8 cellular contexts compared by ENCODE assay signal in the genomic region with DNA sequence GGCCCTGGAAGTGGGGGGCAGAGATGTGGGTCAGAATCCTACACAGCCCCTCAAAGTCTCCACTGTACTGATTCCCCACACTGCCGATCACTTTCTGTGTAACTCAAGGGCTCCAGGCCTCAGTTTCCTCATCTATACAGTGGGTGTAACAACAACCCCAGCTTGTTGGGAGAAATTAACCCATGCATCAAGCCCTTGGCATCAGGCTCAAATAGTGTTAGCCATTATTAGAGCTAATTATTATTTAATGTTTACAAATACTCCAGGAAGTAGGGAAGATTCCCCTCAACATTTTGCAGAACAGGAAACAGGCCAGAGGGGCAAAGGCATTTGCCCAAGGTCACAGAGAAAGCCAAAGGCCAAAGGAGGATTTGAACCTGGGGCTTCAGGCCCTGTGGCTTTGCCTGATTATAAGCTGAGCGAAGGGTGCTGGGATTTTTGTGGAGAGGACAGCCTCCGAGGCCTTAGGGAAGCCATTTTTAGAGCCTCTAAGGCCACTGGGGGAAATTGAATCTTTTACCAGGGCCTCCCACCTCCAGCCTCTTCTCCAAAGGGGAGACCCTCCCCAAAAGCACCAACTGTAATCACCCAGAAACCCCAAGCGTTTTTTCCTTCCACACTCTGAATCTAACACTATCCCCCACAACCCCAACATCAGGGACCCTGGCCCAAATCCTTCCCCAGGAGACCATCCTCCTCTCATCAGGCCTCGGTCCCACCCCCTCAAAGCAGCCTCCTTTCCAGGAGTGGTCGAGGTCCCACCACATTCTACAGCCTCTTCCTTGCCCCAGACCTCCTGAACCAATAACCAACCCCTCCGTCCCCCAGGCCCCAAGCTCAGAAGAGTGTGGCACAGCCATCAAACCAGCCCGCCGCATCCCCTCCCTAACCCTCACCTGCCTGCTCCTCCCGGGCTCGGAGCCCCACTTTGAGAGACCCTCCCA. TPM values are rescaled to one million over a fixed set of nuclear protein-coding genes. Genes with fewer than 3 reads are reported as not detected.
DNase-seq lines count a peak whose midpoint lies in the region; ATAC-seq and TF ChIP-seq lines count a peak whose summit lies in the region.

No MANE protein-coding gene starts in this region.

- DNase-seq in HAP-1 (ENCODE audit: low spot score in 2 of 2) (peak in 1 of 2 experiments; percentile 51), WERI-Rb-1 (no peak), foreskin fibroblast (peak in 1 of 2 donors; percentile 28), gastrocnemius medialis (no peak)

- peak overlapping the region; percentile 53 for H3K27ac ChIP-seq in WERI-Rb-1
- peak overlapping the region; percentile 93 to 95 (median 93) for H3K27ac ChIP-seq in gastrocnemius medialis

- H3K27me3 ChIP-seq in HAP-1 (ENCODE audit: low read depth) (no peaks in the 10 kb centered on the region), WERI-Rb-1 (ENCODE audit: insufficient read depth, low read depth, severe bottlenecking) (no peaks in the 10 kb centered on the region), gastrocnemius medialis (no peaks in the 10 kb centered on the region)

- intact Hi-C loops in gastrocnemius medialis (cut with DNase I; ENCODE audit: low total_unique reads) = loop anchor here (2.0 kb wide), 1 partner anchor 19 kb away; the partner anchor contains the start of gene ELL

- TF ChIP-seq POLR2A in gastrocnemius medialis (IDR thresholded peaks at IDR 0.05) = no peak

- peaks cover 41% of the 10 kb centered on the region for H3K36me3 ChIP-seq in HAP-1 (replicated peaks)
- peaks cover 32% of the 10 kb centered on the region for H3K36me3 ChIP-seq in WERI-Rb-1
- peaks cover 0 to 36% of the 10 kb centered on the region in 2 donors for H3K36me3 ChIP-seq in gastrocnemius medialis

- H3K9me3 ChIP-seq in HAP-1 = no peaks in the 10 kb centered on the region
- no peaks in the 10 kb centered on the region for H3K9me3 ChIP-seq in WERI-Rb-1 (ENCODE audit: severe bottlenecking)
- no peaks in the 10 kb centered on the region for H3K9me3 ChIP-seq in gastrocnemius medialis

- ATAC-seq in gastrocnemius medialis (peak; percentile 5 to 12), GM18870 (IDR thresholded peaks at IDR 0.05; ENCODE audit: unreplicated experiment) (no peak), GM18873 (IDR thresholded peaks at IDR 0.05; ENCODE audit: low FRiP score, unreplicated experiment) (no peak), GM21515 (IDR thresholded peaks at IDR 0.05; ENCODE audit: unreplicated experiment) (no peak), GM19467 (IDR thresholded peaks at IDR 0.05; ENCODE audit: unreplicated experiment) (no peak)

- in situ Hi-C loops in HAP-1 (cut with MboI; ENCODE audit: low sequenced_read_pairs) (no loop called here), gastrocnemius medialis (cut with MboI; ENCODE audit: low sequenced_read_pairs in 4 of 4) (no loop called here)

- H3K4me1 ChIP-seq in HAP-1 = peaks cover 6% of the 10 kb centered on the region; the same call in 1 of the 2 replicates
- H3K4me1 ChIP-seq in gastrocnemius medialis = peaks cover 14 to 16% of the 10 kb centered on the region in 2 donors

- H3K4me3 ChIP-seq in HAP-1 (peak overlapping the region; percentile 50), WERI-Rb-1 (ENCODE audit: low read depth, low read length) (peak overlapping the region; percentile 59), foreskin fibroblast (ENCODE audit: low read depth in 1 of 2, low read length in 2 of 2) (peak overlapping the region; percentile 62 to 72), gastrocnemius medialis (peak overlapping the region; percentile 69 to 87 (median 78))

- no peak for TF ChIP-seq CTCF in WERI-Rb-1 (IDR thresholded peaks at IDR 0.05; ENCODE audit: low read depth, low read length)
- no peak for TF ChIP-seq CTCF in foreskin fibroblast (IDR thresholded peaks at IDR 0.05; ENCODE audit: low read depth, low read length)
- TF ChIP-seq CTCF in gastrocnemius medialis (IDR thresholded peaks at IDR 0.05 in 4 of 5, conservative IDR thresholded peaks at IDR 0.05 in 1 of 5) = no peak

RNA-seq across cellular contexts. Expression of gene FKBP8, which starts 1.1 kb away (rescaled TPM):
- 100 to 1,000 TPM; 157 to 195 (median 184) TPM for total RNA-seq in gastrocnemius medialis

RNA-seq across cellular contexts. Expression of gene KXD1, which starts 15.4 kb away (rescaled TPM):
- total RNA-seq in gastrocnemius medialis = 100 to 1,000 TPM in 3 of 4 donors, 10 to 100 TPM in 1; 97.1 to 155 (median 106) TPM

RNA-seq across cellular contexts. Expression of gene ELL, which starts 20.4 kb away (rescaled TPM):
- total RNA-seq in gastrocnemius medialis = 10 to 100 TPM; 21.8 to 30.8 (median 27.3) TPM

RNA-seq across cellular contexts. Expression of gene UBA52, which starts 29.4 kb away (rescaled TPM):
- 100 to 1,000 TPM; 512 to 719 (median 537) TPM for total RNA-seq in gastrocnemius medialis

RNA-seq across cellular contexts. Expression of gene REX1BD, which starts 46.3 kb away (rescaled TPM):
- total RNA-seq in gastrocnemius medialis = 100 to 1,000 TPM; 163 to 337 (median 187) TPM

Comparison
In these comparisons a context has a peak if more than half of its experiments do, and no peak if none do; other contexts are left out.
1. ATAC-seq: peak in gastrocnemius medialis (2 of 2); none in GM18870 (single experiment), GM18873 (single experiment), GM21515 (single experiment) and GM19467 (single experiment).
2. Peak in every context shown above with its lines, with median percentiles within 50 percentile points of each other: H3K4me3 ChIP-seq.